14 cellular contexts compared by ENCODE assay signal in the genomic region with DNA sequence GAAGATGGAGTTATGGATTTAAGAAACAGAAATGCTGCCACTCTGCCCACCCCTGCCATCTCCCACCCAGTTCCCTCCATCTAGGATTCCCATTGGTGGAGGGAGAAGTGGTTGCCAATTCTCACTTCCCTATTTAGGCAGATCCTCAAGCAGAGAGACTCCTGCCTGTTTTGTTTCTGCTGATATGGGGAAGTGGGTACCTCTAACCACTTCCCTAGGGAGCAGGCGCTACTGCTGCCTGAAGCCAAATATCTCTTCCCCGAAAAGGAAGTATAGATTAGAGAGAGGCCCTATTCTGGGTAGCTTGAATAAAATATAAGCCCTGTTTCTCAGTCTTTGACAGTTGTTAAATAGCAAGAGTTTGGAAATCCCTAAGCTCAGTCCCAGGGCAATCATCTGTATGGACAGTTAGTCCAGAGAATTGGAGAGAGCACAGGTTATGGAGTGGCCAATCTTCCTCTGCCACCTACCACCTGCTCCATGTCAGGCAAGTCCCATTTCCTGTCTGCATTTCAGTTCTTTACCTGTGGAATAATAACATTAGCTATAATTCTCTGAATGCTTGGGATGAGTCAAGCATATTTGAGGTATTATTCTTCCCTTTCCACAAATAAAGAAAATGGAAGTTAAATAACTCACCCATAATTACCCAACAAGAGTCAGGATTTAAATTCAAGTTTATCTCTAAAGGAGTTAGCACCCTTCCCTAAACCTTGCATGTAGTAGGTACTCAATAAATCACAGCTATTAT. TPM values are rescaled to one million over a fixed set of nuclear protein-coding genes. Genes with fewer than 3 reads are reported as not detected.
A peak's percentile ranks its signal among the peaks of the same experiment; 100 is the strongest.
DNase-seq lines count a peak whose midpoint lies in the region; ATAC-seq and TF ChIP-seq lines count a peak whose summit lies in the region.
"Had no signal": no experiment of that assay in that cellular context is flagged by ENCODE, and none has a peak within 500 bp of the region (broad histone marks: within the 10 kb centered on the region; RNA-seq: fewer than 3 reads in every experiment).

No MANE protein-coding gene starts in this region.

- no peak overlapping the region for H3K4me3 ChIP-seq in heart right ventricle
- H3K4me3 ChIP-seq in upper lobe of right lung: no peak overlapping the region
- H3K4me3 ChIP-seq: skin epidermis had no signal

- intact Hi-C loops in Right ventricle myocardium inferior (cut with DNase I) (no loop called here), cardiac septum (cut with DNase I) (no loop called here), heart right ventricle (cut with DNase I) (no loop called here), upper lobe of right lung (cut with DNase I) (no loop called here)

- peaks cover 0 to 14% (median 0%) of the 10 kb centered on the region in 7 donors for H3K27me3 ChIP-seq in heart right ventricle
- H3K27me3 ChIP-seq in upper lobe of right lung: no peaks in the 10 kb centered on the region

- no peak overlapping the region for H3K4me3 Mint-ChIP-seq in activated CD4-positive, alpha-beta memory T cell treated with anti-CD3 and anti-CD28 coated beads, Interleukin-2, amount 10 ng/mL, durations not matched to agents 7 days and 5 days
- H3K4me3 Mint-ChIP-seq in naive thymus-derived CD8-positive, alpha-beta T cell: no peak overlapping the region
- H3K4me3 Mint-ChIP-seq: activated CD8-positive, alpha-beta memory T cell treated with anti-CD3 and anti-CD28 coated beads, Interleukin-2, amount 10 ng/mL, durations not matched to agents 7 days and 5 days; endodermal cell had no signal

- no peaks in the 10 kb centered on the region for H3K36me3 Mint-ChIP-seq in activated CD4-positive, alpha-beta memory T cell treated with anti-CD3 and anti-CD28 coated beads, Interleukin-2, amount 10 ng/mL, durations not matched to agents 7 days and 5 days (ENCODE audit: low read depth)
- no peaks in the 10 kb centered on the region for H3K36me3 Mint-ChIP-seq in naive thymus-derived CD8-positive, alpha-beta T cell
- H3K36me3 Mint-ChIP-seq: activated CD8-positive, alpha-beta memory T cell treated with anti-CD3 and anti-CD28 coated beads, Interleukin-2, amount 10 ng/mL, durations not matched to agents 7 days and 5 days had no signal

- H3K36me3 ChIP-seq in heart right ventricle: no peaks in the 10 kb centered on the region
- no peaks in the 10 kb centered on the region for H3K36me3 ChIP-seq in upper lobe of right lung

- ATAC-seq in Right ventricle myocardium inferior: peak; percentile 52
- ATAC-seq in heart right ventricle: peak in 7 of 8 donors; percentile 36 to 77 (median 58)
- ATAC-seq in upper lobe of right lung: peak; percentile 91
- no peak for ATAC-seq in naive thymus-derived CD8-positive, alpha-beta T cell
- ATAC-seq: activated CD8-positive, alpha-beta memory T cell treated with anti-CD3 and anti-CD28 coated beads, Interleukin-2, amount 10 ng/mL, durations not matched to agents 7 days and 5 days had no signal

- H3K4me1 Mint-ChIP-seq in activated CD4-positive, alpha-beta memory T cell treated with anti-CD3 and anti-CD28 coated beads, Interleukin-2, amount 10 ng/mL, durations not matched to agents 7 days and 5 days: no peaks in the 10 kb centered on the region
- peaks cover 3 to 15% (median 5%) of the 10 kb centered on the region in 4 donors for H3K4me1 Mint-ChIP-seq in naive thymus-derived CD8-positive, alpha-beta T cell

- TF ChIP-seq CTCF in heart right ventricle (IDR thresholded peaks at IDR 0.05) (no peak), upper lobe of right lung (IDR thresholded peaks at IDR 0.05) (no peak)

- no peak overlapping the region for H3K27ac Mint-ChIP-seq in activated CD4-positive, alpha-beta memory T cell treated with anti-CD3 and anti-CD28 coated beads, Interleukin-2, amount 10 ng/mL, durations not matched to agents 7 days and 5 days
- H3K27ac Mint-ChIP-seq in naive thymus-derived CD8-positive, alpha-beta T cell: no peak overlapping the region
- H3K27ac Mint-ChIP-seq: activated CD8-positive, alpha-beta memory T cell treated with anti-CD3 and anti-CD28 coated beads, Interleukin-2, amount 10 ng/mL, durations not matched to agents 7 days and 5 days; endodermal cell had no signal

- DNase-seq in Right ventricle myocardium inferior (ENCODE audit: missing footprints) (no peak), cardiac septum (ENCODE audit: low spot score) (no peak), OCI-M2 (lab: John Stamatoyannopoulos, UW; ENCODE audit: unreplicated experiment) (peak; percentile 69), heart right ventricle (peak in 1 of 2 donors; percentile 25), upper lobe of right lung (no peak), islet precursor cell (no peak)
- DNase-seq in activated CD4-positive, alpha-beta memory T cell treated with anti-CD3 and anti-CD28 coated beads, Interleukin-2, amount 10 ng/mL, durations not matched to agents 7 days and 5 days: no peak
- DNase-seq in naive thymus-derived CD8-positive, alpha-beta T cell: no peak
- DNase-seq: activated CD8-positive, alpha-beta memory T cell treated with anti-CD3 and anti-CD28 coated beads, Interleukin-2, amount 10 ng/mL, durations not matched to agents 7 days and 5 days; DMS79 treated with DMSO at 0.1 percent for 48 hours; endodermal cell; SW 1271 had no signal

- POLR2A ChIA-PET in activated CD4-positive, alpha-beta memory T cell treated with anti-CD3 and anti-CD28 coated beads, Interleukin-2, amount 10 ng/mL, durations not matched to agents 7 days and 5 days (lab: Charles Lee): no interaction called here
- POLR2A ChIA-PET in naive thymus-derived CD8-positive, alpha-beta T cell (lab: Charles Lee): no interaction called here

- CTCF ChIA-PET in activated CD4-positive, alpha-beta memory T cell treated with anti-CD3 and anti-CD28 coated beads, Interleukin-2, amount 10 ng/mL, durations not matched to agents 7 days and 5 days (lab: Charles Lee): no interaction called here

- H3K4me1 ChIP-seq in heart right ventricle (peaks cover 0 to 38% (median 3%) of the 10 kb centered on the region in 9 donors), upper lobe of right lung (peaks cover 11% of the 10 kb centered on the region)

- H3K9me3 ChIP-seq in heart right ventricle: no peaks in the 10 kb centered on the region
- no peaks in the 10 kb centered on the region for H3K9me3 ChIP-seq in upper lobe of right lung

- H3K9me3 Mint-ChIP-seq in activated CD4-positive, alpha-beta memory T cell treated with anti-CD3 and anti-CD28 coated beads, Interleukin-2, amount 10 ng/mL, durations not matched to agents 7 days and 5 days: no peaks in the 10 kb centered on the region
- H3K9me3 Mint-ChIP-seq in naive thymus-derived CD8-positive, alpha-beta T cell: peaks cover 0 to 3% (median 0%) of the 10 kb centered on the region in 9 donors
- H3K9me3 Mint-ChIP-seq: endodermal cell had no signal

- 36 to 39% methylated on average over 2 of the region's 2 CpGs for WGBS in heart right ventricle, 2 donors

- no peaks in the 10 kb centered on the region for H3K27me3 Mint-ChIP-seq in activated CD4-positive, alpha-beta memory T cell treated with anti-CD3 and anti-CD28 coated beads, Interleukin-2, amount 10 ng/mL, durations not matched to agents 7 days and 5 days
- H3K27me3 Mint-ChIP-seq in naive thymus-derived CD8-positive, alpha-beta T cell: peaks cover 4 to 21% (median 16%) of the 10 kb centered on the region in 5 donors
- H3K27me3 Mint-ChIP-seq: activated CD8-positive, alpha-beta memory T cell treated with anti-CD3 and anti-CD28 coated beads, Interleukin-2, amount 10 ng/mL, durations not matched to agents 7 days and 5 days had no signal

- peak overlapping the region in 1 of 10 donors; percentile 47 for H3K27ac ChIP-seq in heart right ventricle
- H3K27ac ChIP-seq in upper lobe of right lung: no peak overlapping the region

RNA-seq across cellular contexts. Expression of a gene that starts 2.6 kb away (rescaled TPM):
- total RNA-seq in Right ventricle myocardium inferior: not detected
- not detected for total RNA-seq in cardiac septum
- total RNA-seq in heart right ventricle: 1 to 10 TPM in 1 of 10 donors, not detected in 9; 3.7 TPM
- not detected for polyA plus RNA-seq in heart right ventricle
- total RNA-seq in upper lobe of right lung: not detected
- not detected for total RNA-seq in activated CD4-positive, alpha-beta memory T cell treated with anti-CD3 and anti-CD28 coated beads, Interleukin-2, amount 10 ng/mL, durations not matched to agents 7 days and 5 days
- total RNA-seq in naive thymus-derived CD8-positive, alpha-beta T cell: not detected
- polyA plus RNA-seq in naive thymus-derived CD8-positive, alpha-beta T cell: not detected
- total RNA-seq: activated CD8-positive, alpha-beta memory T cell treated with anti-CD3 and anti-CD28 coated beads, Interleukin-2, amount 10 ng/mL, durations not matched to agents 7 days and 5 days; H1 had no signal
- polyA plus RNA-seq: H1 had no signal

RNA-seq across cellular contexts. Expression of a gene that starts 52.5 kb away (rescaled TPM):
- 7.6 TPM for total RNA-seq in Right ventricle myocardium inferior
- total RNA-seq in cardiac septum: 8.2 TPM
- 10 to 100 TPM in 2 of 10 donors, 1 to 10 TPM in 8; 1.6 to 14.5 (median 4.2) TPM for total RNA-seq in heart right ventricle
- 10 to 100 TPM in 1 of 2 donors, 1 to 10 TPM in 1; 3.4 to 10.5 TPM for polyA plus RNA-seq in heart right ventricle
- 36.8 TPM for total RNA-seq in upper lobe of right lung
- under 1 TPM in 1 of 2 experiments, not detected in 1; 0.30 TPM for total RNA-seq in activated CD4-positive, alpha-beta memory T cell treated with anti-CD3 and anti-CD28 coated beads, Interleukin-2, amount 10 ng/mL, durations not matched to agents 7 days and 5 days
- total RNA-seq in naive thymus-derived CD8-positive, alpha-beta T cell: under 1 TPM; 0.41 to 0.49 TPM
- under 1 TPM in 2 of 3 donors, not detected in 1; 0.14 to 0.27 TPM for polyA plus RNA-seq in naive thymus-derived CD8-positive, alpha-beta T cell

Comparison
In these comparisons a context has a peak if more than half of its experiments do, and no peak if none do; other contexts are left out.
1. ATAC-seq: peak in Right ventricle myocardium inferior (single experiment), heart right ventricle (7 of 8) and upper lobe of right lung (single experiment); none in naive thymus-derived CD8-positive, alpha-beta T cell (0 of 2).